In the genomic region with DNA sequence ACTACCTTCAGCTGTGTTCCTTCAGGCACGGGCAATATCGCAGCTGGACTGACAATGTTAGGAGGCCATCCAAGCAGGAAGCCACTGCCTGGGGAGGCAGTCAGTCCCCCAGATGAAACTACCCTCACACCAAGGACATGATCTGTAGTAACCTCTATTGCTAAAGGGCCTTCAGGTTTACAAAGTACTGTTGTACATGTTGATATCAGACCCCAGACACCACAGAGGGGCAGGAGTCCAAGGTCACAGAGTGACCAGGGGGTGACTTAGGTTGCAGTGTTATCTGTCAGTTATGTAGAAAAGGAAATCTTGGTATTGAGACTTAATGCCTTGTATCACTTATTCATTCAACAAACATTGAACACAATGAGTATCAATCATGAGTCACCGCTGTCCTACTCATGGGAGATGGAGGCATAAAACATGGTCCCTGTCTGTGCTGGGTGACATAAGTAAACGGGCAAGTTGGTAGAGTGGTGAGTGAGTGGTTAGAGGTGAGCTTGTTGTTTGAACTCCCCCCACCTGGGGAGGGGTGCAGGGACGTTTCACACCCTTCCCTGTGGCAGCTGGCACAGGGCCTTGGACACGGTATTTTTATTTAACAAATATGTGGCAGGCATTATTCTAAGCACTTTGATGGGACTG, we compare ENCODE assay signal across 12 cellular contexts. TPM values are rescaled to one million over a fixed set of nuclear protein-coding genes. Genes with fewer than 3 reads are reported as not detected.
DNase-seq lines count a peak whose midpoint lies in the region; ATAC-seq and TF ChIP-seq lines count a peak whose summit lies in the region.
"Had no signal": no experiment of that assay in that cellular context is flagged by ENCODE, and none has a peak within 500 bp of the region (broad histone marks: within the 10 kb centered on the region; RNA-seq: fewer than 3 reads in every experiment).

No MANE protein-coding gene starts in this region.

- TF ChIP-seq CTCF in Peyer's patch (IDR thresholded peaks at IDR 0.05) (no peak), parathyroid adenoma (IDR thresholded peaks at IDR 0.05) (no peak), WERI-Rb-1 (IDR thresholded peaks at IDR 0.05; ENCODE audit: low read depth, low read length) (no peak)

- H3K27ac ChIP-seq in Peyer's patch (peak overlapping the region in 3 of 4 donors; percentile 0 to 88 (median 87)), esophagus (ENCODE audit: low read depth in 2 of 2, low read length in 1 of 2) (peak overlapping the region; percentile 72 to 91), parathyroid adenoma (peak overlapping the region; percentile 87), WERI-Rb-1 (no peak overlapping the region)
- H3K27ac ChIP-seq: SJSA1 had no signal

- H3K4me3 ChIP-seq in Peyer's patch (no peak overlapping the region), esophagus (ENCODE audit: low read depth in 1 of 2, low read length in 2 of 2) (no peak overlapping the region), parathyroid adenoma (ENCODE audit: low read depth, low read length) (no peak overlapping the region), WERI-Rb-1 (ENCODE audit: low read depth, low read length) (no peak overlapping the region)
- H3K4me3 ChIP-seq: MG63, SJSA1 had no signal

- DNase-seq in ELR (ENCODE audit: low read depth) (peak; percentile 41), Peyer's patch (no peak), WERI-Rb-1 (no peak)
- DNase-seq: activated T-cell treated with anti-CD3 and anti-CD28 coated beads, Interleukin-2, amount 50 U/mL, for 4 hours had no signal

- no peak overlapping the region for H3K9ac ChIP-seq in parathyroid adenoma

- H3K9me3 ChIP-seq in Peyer's patch, result no peaks in the 10 kb centered on the region
- H3K9me3 ChIP-seq in esophagus (ENCODE audit: control insufficient read depth in 2 of 2, insufficient read depth in 1 of 2, low read depth in 1 of 2, low read length in 1 of 2), result peaks cover 0 to 2% of the 10 kb centered on the region in 2 donors
- no peaks in the 10 kb centered on the region for H3K9me3 ChIP-seq in parathyroid adenoma (ENCODE audit: control insufficient read depth, low read length)
- H3K9me3 ChIP-seq in WERI-Rb-1 (ENCODE audit: severe bottlenecking), result no peaks in the 10 kb centered on the region
- H3K9me3 ChIP-seq: MG63, SJSA1 had no signal

- H3K4me1 ChIP-seq in Peyer's patch (peaks cover 0 to 43% (median 2%) of the 10 kb centered on the region in 4 donors), esophagus (ENCODE audit: control insufficient read depth in 2 of 2, insufficient read depth in 2 of 2, low read length in 1 of 2) (peaks cover 17 to 25% of the 10 kb centered on the region in 2 donors), parathyroid adenoma (peaks cover 56% of the 10 kb centered on the region)

- WGBS in esophagus, 2 donors, result 48 to 52% methylated on average over 6 of the region's 6 CpGs

- peak overlapping the region; percentile 5 for H3K4me2 ChIP-seq in parathyroid adenoma (ENCODE audit: low read length)

- H2AFZ ChIP-seq in parathyroid adenoma, result no peak overlapping the region

- H3K27me3 ChIP-seq in Peyer's patch, result no peaks in the 10 kb centered on the region
- no peaks in the 10 kb centered on the region for H3K27me3 ChIP-seq in esophagus (ENCODE audit: control insufficient read depth in 1 of 2, insufficient read depth in 2 of 2, low read length in 2 of 2)
- H3K27me3 ChIP-seq in parathyroid adenoma (ENCODE audit: control insufficient read depth, insufficient read depth, low read length), result no peaks in the 10 kb centered on the region
- no peaks in the 10 kb centered on the region for H3K27me3 ChIP-seq in WERI-Rb-1 (ENCODE audit: insufficient read depth, low read depth, severe bottlenecking)
- H3K27me3 ChIP-seq: MG63, SJSA1 had no signal

- ATAC-seq in HG03565 (IDR thresholded peaks at IDR 0.05; ENCODE audit: unreplicated experiment) (no peak), HG03521 (IDR thresholded peaks at IDR 0.05; ENCODE audit: unreplicated experiment) (no peak), GM18858 (IDR thresholded peaks at IDR 0.05; ENCODE audit: unreplicated experiment) (no peak)
- ATAC-seq: natural killer cell treated with Interleukin-12 subunit alpha and Interleukin-12 subunit beta and Interleukin-15 and Interleukin-18, amount 100 ng/mL, for 72 hours had no signal

- peaks cover 46% of the 10 kb centered on the region for H3K79me2 ChIP-seq in parathyroid adenoma

- H3K36me3 ChIP-seq in Peyer's patch (no peaks in the 10 kb centered on the region), esophagus (ENCODE audit: control insufficient read depth in 2 of 2, insufficient read depth in 2 of 2, low read length in 1 of 2) (no peaks in the 10 kb centered on the region), parathyroid adenoma (ENCODE audit: control insufficient read depth, insufficient read depth, low read length) (no peaks in the 10 kb centered on the region), WERI-Rb-1 (no peaks in the 10 kb centered on the region)
- H3K36me3 ChIP-seq: MG63, SJSA1 had no signal

- no peak for TF ChIP-seq POLR2A in Peyer's patch (IDR thresholded peaks at IDR 0.05)

RNA-seq across cellular contexts. Expression of gene CABLES1, which starts 7.1 kb away (rescaled TPM):
- 10 to 100 TPM in 3 of 4 donors, 1 to 10 TPM in 1; 6.6 to 28.5 (median 19.5) TPM for total RNA-seq in Peyer's patch
- 10 to 100 TPM in 1 of 2 donors, 1 to 10 TPM in 1; 3.8 to 10.0 TPM for polyA plus RNA-seq in esophagus
